Comparison of ENCODE assay signal across 1 cellular context in the genomic region with DNA sequence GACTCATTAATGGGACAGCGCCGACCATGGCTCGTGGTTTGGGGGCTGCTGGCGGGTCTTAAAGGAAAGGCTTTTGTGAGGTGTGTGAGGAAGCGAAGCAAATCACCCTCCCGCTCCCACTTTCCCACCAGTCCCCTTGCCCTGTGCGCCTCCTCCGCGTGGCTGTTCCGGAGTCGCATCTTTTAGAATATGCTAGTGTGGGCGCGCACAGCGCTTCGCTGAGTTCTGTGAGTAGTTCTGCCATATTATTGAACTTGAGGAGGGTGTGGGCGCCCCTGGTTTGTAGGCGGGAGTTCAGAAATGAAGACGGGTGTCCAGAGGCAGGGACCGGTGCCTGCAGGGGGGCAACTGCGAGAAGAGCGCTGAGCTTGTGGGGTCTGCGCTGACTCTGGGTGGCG.
TF ChIP-seq lines count a peak whose summit lies in the region.

No MANE protein-coding gene starts in this region.

TF ChIP-seq in liver, 16 proteins besides CTCF, POLR2A, EP300 and RAD21 (continued from another document):
- no peak for TF ChIP-seq ATF3 (IDR thresholded peaks at IDR 0.05)
- TF ChIP-seq HNF4G (IDR thresholded peaks at IDR 0.05): no peak
- TF ChIP-seq HNF4A (conservative IDR thresholded peaks at IDR 0.05): no peak
